15 cellular contexts compared by ENCODE assay signal in genomic region chr7:155509025-155509724, GRCh38. TPM values are rescaled to one million over a fixed set of nuclear protein-coding genes. Genes with fewer than 3 reads are reported as not detected.
DNase-seq lines count a peak whose midpoint lies in the region; ATAC-seq and TF ChIP-seq lines count a peak whose summit lies in the region.
"Had no signal": no experiment of that assay in that cellular context is flagged by ENCODE, and none has a peak within 500 bp of the region (broad histone marks: within the 10 kb centered on the region; RNA-seq: fewer than 3 reads in every experiment).

No MANE protein-coding gene starts in this region.

- WGBS in testis, 2 donors = 11 to 12% methylated on average over 26 to 32 of the region's 32 CpGs

- no peak for ATAC-seq in activated T-helper 17 cell treated with anti-CD3 and anti-CD28 coated beads, Interleukin-2, amount 50 U/mL, for 72 hours (replicated peaks)
- ATAC-seq in memory B cell (ENCODE audit: low read depth) = no peak
- ATAC-seq in HG02938 (IDR thresholded peaks at IDR 0.05; ENCODE audit: unreplicated experiment) = no peak
- ATAC-seq: left ventricle myocardium superior, PC-3 had no signal

- no peaks in the 10 kb centered on the region for H3K9me3 Mint-ChIP-seq in activated naive CD4-positive, alpha-beta T cell treated with anti-CD3 and anti-CD28 coated beads, Interleukin-2, amount 10 ng/mL, durations not matched to agents 7 days and 5 days
- H3K9me3 Mint-ChIP-seq in activated T-helper 17 cell treated with anti-CD3 and anti-CD28 coated beads, Interleukin-2, amount 50 U/mL, for 72 hours = no peaks in the 10 kb centered on the region
- H3K9me3 Mint-ChIP-seq in memory B cell = peaks cover 4% of the 10 kb centered on the region

- no peaks in the 10 kb centered on the region for H3K9me3 ChIP-seq in testis

- CTCF ChIA-PET in activated naive CD4-positive, alpha-beta T cell treated with anti-CD3 and anti-CD28 coated beads, Interleukin-2, amount 10 ng/mL, durations not matched to agents 7 days and 5 days (lab: Charles Lee) = no interaction called here

- H3K4me3 Mint-ChIP-seq in activated naive CD4-positive, alpha-beta T cell treated with anti-CD3 and anti-CD28 coated beads, Interleukin-2, amount 10 ng/mL, durations not matched to agents 7 days and 5 days = peak overlapping the region; percentile 11
- peak overlapping the region; percentile 6 for H3K4me3 Mint-ChIP-seq in activated T-helper 17 cell treated with anti-CD3 and anti-CD28 coated beads, Interleukin-2, amount 50 U/mL, for 72 hours
- H3K4me3 Mint-ChIP-seq in memory B cell = no peak overlapping the region

- intact Hi-C loops in testis (cut with DNase I; ENCODE audit: low total_unique reads) = no loop called here

- no peaks in the 10 kb centered on the region for H3K4me1 ChIP-seq in testis

- TF ChIP-seq POLR2A in testis (IDR thresholded peaks at IDR 0.05) = no peak

- H3K4me3 ChIP-seq in testis = peak overlapping the region; percentile 27 to 41

- peaks cover 4% of the 10 kb centered on the region for H3K36me3 Mint-ChIP-seq in activated naive CD4-positive, alpha-beta T cell treated with anti-CD3 and anti-CD28 coated beads, Interleukin-2, amount 10 ng/mL, durations not matched to agents 7 days and 5 days
- H3K36me3 Mint-ChIP-seq in activated T-helper 17 cell treated with anti-CD3 and anti-CD28 coated beads, Interleukin-2, amount 50 U/mL, for 72 hours (ENCODE audit: low read depth) = peaks cover 16% of the 10 kb centered on the region
- H3K36me3 Mint-ChIP-seq in memory B cell = peaks cover 3% of the 10 kb centered on the region

- H3K27ac ChIP-seq in testis = no peak overlapping the region
- H3K27ac ChIP-seq: KMS-11 had no signal

- H3K27ac Mint-ChIP-seq in activated naive CD4-positive, alpha-beta T cell treated with anti-CD3 and anti-CD28 coated beads, Interleukin-2, amount 10 ng/mL, durations not matched to agents 7 days and 5 days = peak overlapping the region; percentile 85
- H3K27ac Mint-ChIP-seq in activated T-helper 17 cell treated with anti-CD3 and anti-CD28 coated beads, Interleukin-2, amount 50 U/mL, for 72 hours = no peak overlapping the region
- H3K27ac Mint-ChIP-seq in memory B cell = peak overlapping the region; percentile 87

- H3K27me3 Mint-ChIP-seq in activated naive CD4-positive, alpha-beta T cell treated with anti-CD3 and anti-CD28 coated beads, Interleukin-2, amount 10 ng/mL, durations not matched to agents 7 days and 5 days = peaks cover 75% of the 10 kb centered on the region
- peaks cover 80% of the 10 kb centered on the region for H3K27me3 Mint-ChIP-seq in activated T-helper 17 cell treated with anti-CD3 and anti-CD28 coated beads, Interleukin-2, amount 50 U/mL, for 72 hours
- H3K27me3 Mint-ChIP-seq in memory B cell = peaks cover 29% of the 10 kb centered on the region

- H3K4me1 Mint-ChIP-seq in activated naive CD4-positive, alpha-beta T cell treated with anti-CD3 and anti-CD28 coated beads, Interleukin-2, amount 10 ng/mL, durations not matched to agents 7 days and 5 days = peaks cover 20% of the 10 kb centered on the region
- peaks cover 5% of the 10 kb centered on the region for H3K4me1 Mint-ChIP-seq in activated T-helper 17 cell treated with anti-CD3 and anti-CD28 coated beads, Interleukin-2, amount 50 U/mL, for 72 hours
- H3K4me1 Mint-ChIP-seq in memory B cell = peaks cover 6% of the 10 kb centered on the region

- H3K27me3 ChIP-seq in testis = no peaks in the 10 kb centered on the region

- TF ChIP-seq CTCF in testis (IDR thresholded peaks at IDR 0.05) = no peak

- no peaks in the 10 kb centered on the region for H3K36me3 ChIP-seq in testis (ENCODE audit: low read depth, missing control alignments)

- DNase-seq in activated naive CD4-positive, alpha-beta T cell treated with anti-CD3 and anti-CD28 coated beads, Interleukin-2, amount 10 ng/mL, durations not matched to agents 7 days and 5 days = no peak
- no peak for DNase-seq in activated naive CD4-positive, alpha-beta T cell (lab: John Stamatoyannopoulos, UW)
- no peak for DNase-seq in memory B cell (ENCODE audit: low spot score in 2 of 2)
- DNase-seq in testis = no peak
- DNase-seq in T1000 (lab: John Stamatoyannopoulos, UW) = no peak
- DNase-seq in cerebellum (ENCODE audit: low spot score) = no peak
- DNase-seq: activated effector memory CD4-positive, alpha-beta T cell treated with Interleukin-2 at 50 U/mL for 16 hours; left ventricle myocardium superior; NCI-H2081; PC-3 had no signal

RNA-seq across cellular contexts. Expression of gene CNPY1, which starts 37.2 kb away (rescaled TPM):
- not detected for total RNA-seq in activated T-helper 17 cell treated with anti-CD3 and anti-CD28 coated beads, Interleukin-2, amount 50 U/mL, for 72 hours
- total RNA-seq in testis (under 1 TPM; 0.31 to 0.47 TPM), cerebellum (19.4 TPM)
- polyA plus RNA-seq in testis (ENCODE audit: insufficient read depth, low read depth, low replicate concordance) = 0.25 TPM
- total RNA-seq: left ventricle myocardium superior, PC-3, renal cortical epithelial cell had no signal

RNA-seq across cellular contexts. Expression of gene EN2, which starts 51.2 kb away (rescaled TPM):
- not detected for total RNA-seq in activated T-helper 17 cell treated with anti-CD3 and anti-CD28 coated beads, Interleukin-2, amount 50 U/mL, for 72 hours
- total RNA-seq in testis (1 to 10 TPM in 1 of 2 donors, under 1 TPM in 1; 0.81 to 1.6 TPM), cerebellum (11.9 TPM)
- polyA plus RNA-seq in testis (ENCODE audit: insufficient read depth, low read depth, low replicate concordance) = 1.6 TPM
- total RNA-seq: left ventricle myocardium superior, temporal lobe had no signal

Comparison
In these comparisons a context has a peak if more than half of its experiments do, and no peak if none do; other contexts are left out.
1. RNA of gene CNPY1, which starts 37.2 kb away (total RNA-seq): 19.4 TPM in cerebellum (single experiment); 0.31 to 0.47 TPM in testis and not detected in activated T-helper 17 cell treated with anti-CD3 and anti-CD28 coated beads, Interleukin-2, amount 50 U/mL, for 72 hours; every median in the first group is over 10 times any median in the second.